ENCODE assay signal across 8 cellular contexts in the genomic region with DNA sequence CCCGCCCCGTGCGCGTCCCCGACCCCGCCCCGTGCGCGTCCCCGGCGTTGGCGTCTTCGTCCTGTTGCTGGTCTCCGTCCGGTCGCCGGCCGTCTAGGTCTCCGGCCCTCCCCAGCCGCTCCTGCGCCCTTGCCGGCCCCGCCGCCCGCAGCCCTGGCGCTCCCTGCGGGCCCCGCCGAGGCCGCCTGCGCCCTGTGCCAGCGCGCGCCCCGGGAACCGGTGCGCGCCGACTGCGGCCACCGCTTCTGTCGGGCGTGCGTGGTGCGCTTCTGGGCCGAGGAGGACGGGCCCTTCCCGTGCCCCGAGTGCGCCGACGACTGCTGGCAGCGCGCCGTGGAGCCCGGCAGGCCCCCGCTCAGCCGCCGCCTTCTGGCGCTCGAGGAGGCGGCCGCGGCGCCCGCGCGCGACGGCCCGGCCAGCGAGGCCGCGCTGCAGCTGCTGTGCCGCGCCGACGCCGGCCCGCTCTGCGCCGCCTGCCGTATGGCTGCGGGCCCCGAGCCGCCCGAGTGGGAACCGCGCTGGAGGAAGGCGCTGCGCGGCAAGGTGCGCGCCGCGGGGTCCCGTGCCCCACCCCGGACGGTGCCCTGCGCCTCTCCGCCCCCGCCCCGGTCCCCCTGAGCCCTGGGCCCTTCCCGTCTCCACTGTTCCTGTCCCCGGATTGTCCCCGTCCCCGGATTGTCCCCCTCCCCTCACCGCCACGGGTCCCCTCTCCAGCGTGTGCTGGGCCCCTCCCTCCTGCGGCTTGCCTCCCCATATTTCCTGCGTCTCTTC. TPM values are rescaled to one million over a fixed set of nuclear protein-coding genes. Genes with fewer than 3 reads are reported as not detected.
DNase-seq lines count a peak whose midpoint lies in the region; ATAC-seq and TF ChIP-seq lines count a peak whose summit lies in the region.

TSS of gene RNF187 (plus strand) at position 47 of the 771 bp plus-strand sequence.

- H3K4me1 ChIP-seq in PC-3 (ENCODE audit: insufficient read depth, low read length) (peaks cover 22% of the 10 kb centered on the region), adipocyte (ENCODE audit: control insufficient read depth, insufficient read depth, low read length) (peaks cover 29% of the 10 kb centered on the region), sigmoid colon (peaks cover 4 to 40% (median 29%) of the 10 kb centered on the region in 4 donors)

- H3K27me3 ChIP-seq in PC-3 (ENCODE audit: low read length) (no peaks in the 10 kb centered on the region), adipocyte (replicated peaks; ENCODE audit: control insufficient read depth, insufficient read depth, low read length) (no peaks in the 10 kb centered on the region), sigmoid colon (no peaks in the 10 kb centered on the region)

- no peak for TF ChIP-seq POLR2A in sigmoid colon (IDR thresholded peaks at IDR 0.05)

- peak within 1 kb of the TSS; percentile 76 for H3K4me3 ChIP-seq in PC-3 (ENCODE audit: low read length)
- peak within 1 kb of the TSS; percentile 89 for H3K4me3 ChIP-seq in adipocyte (ENCODE audit: low read length)
- H3K4me3 ChIP-seq in sigmoid colon: peak within 1 kb of the TSS; percentile 50 to 86 (median 73)

- ATAC-seq in HG02884 (IDR thresholded peaks at IDR 0.05; ENCODE audit: unreplicated experiment) (peak; percentile 25), PC-3 (peak; percentile 67)

- H3K9me3 ChIP-seq in PC-3 (ENCODE audit: low read length) (no peaks in the 10 kb centered on the region), adipocyte (ENCODE audit: control insufficient read depth, low read length) (no peaks in the 10 kb centered on the region), sigmoid colon (no peaks in the 10 kb centered on the region)

- TF ChIP-seq CTCF in PC-3 (conservative IDR thresholded peaks at IDR 0.05; ENCODE audit: low read depth, low read length) (no peak), sigmoid colon (IDR thresholded peaks at IDR 0.05) (no peak)

- intact Hi-C loops in PC-3 (cut with micrococcal nuclease): loop anchor here (1.0 kb wide), 1 partner anchor 28 kb away; no protein-coding TSS in a partner anchor
- intact Hi-C loops in sigmoid colon (cut with DNase I): loop anchor here (1.0 to 10.0 kb wide), 3 partner anchors 81 to 405 kb away; partner anchors contain the start of genes ARF1 and TRIM11

- peak within 1 kb of the TSS; percentile 99 for H2AFZ ChIP-seq in PC-3 (ENCODE audit: low read length)

- H3K27ac ChIP-seq in PC-3 (ENCODE audit: low read length) (peak within 1 kb of the TSS; percentile 91), sigmoid colon (peak within 1 kb of the TSS; percentile 96 to 99 (median 96))

- no peak for TF ChIP-seq EP300 in sigmoid colon (IDR thresholded peaks at IDR 0.05)

- peaks cover 14% of the 10 kb centered on the region for H3K36me3 ChIP-seq in PC-3 (ENCODE audit: low read depth, low read length)
- peaks cover 26% of the 10 kb centered on the region for H3K36me3 ChIP-seq in adipocyte (ENCODE audit: control insufficient read depth, insufficient read depth, low read length, severe bottlenecking)
- H3K36me3 ChIP-seq in sigmoid colon: peaks cover 0 to 22% (median 5%) of the 10 kb centered on the region in 4 donors

- CTCF ChIA-PET in PC-3 (lab: Charles Lee): no interaction called here

- peak within 1 kb of the TSS; percentile 87 for H3K4me2 ChIP-seq in PC-3 (ENCODE audit: low read length)

- POLR2A ChIA-PET in PC-3 (lab: Charles Lee; ENCODE audit: unreplicated experiment): interaction anchor here (0.5 kb wide), 1 partner anchor 29 kb away, joined by 12 read pairs; no protein-coding TSS in a partner anchor

- BruUV-seq in PC-3 (replicated peaks; lab: Mats Ljungman, UMichigan): no TSS peak

- H3K9ac ChIP-seq in PC-3 (ENCODE audit: low read length) (peak within 1 kb of the TSS; percentile 85), adipocyte (ENCODE audit: low read length) (peak within 1 kb of the TSS; percentile 96)

- H4K20me1 ChIP-seq in PC-3 (ENCODE audit: low read length): no peaks in the 10 kb centered on the region

- peaks cover 25% of the 10 kb centered on the region for H3K79me2 ChIP-seq in PC-3 (ENCODE audit: low read length)

- peaks cover 5% of the 10 kb centered on the region for H3F3A ChIP-seq in PC-3 (ENCODE audit: low read length, unreplicated experiment)

- WGBS in sigmoid colon, 2 donors: 1% methylated on average over 112 of the region's 112 CpGs

- no peaks in the 10 kb centered on the region for H3K9me2 ChIP-seq in PC-3 (replicated peaks; ENCODE audit: low read length)

- peak; percentile 8 for DNase-seq in NOMO-1 treated with dmso at 0.1 percent for 144 hours (lab: John Stamatoyannopoulos, UW; ENCODE audit: unreplicated experiment)
- no peak for DNase-seq in NOMO-1 (lab: John Stamatoyannopoulos, UW; ENCODE audit: unreplicated experiment in 2 of 2)
- peak; percentile 27 for DNase-seq in PC-3
- peak; percentile 90 for DNase-seq in adipocyte (ENCODE audit: low read depth)
- DNase-seq in hepatic stellate cell (ENCODE audit: low spot score): peak; percentile 94
- DNase-seq in sigmoid colon: peak; percentile 93
- DNase-seq in GF-D8 (lab: John Stamatoyannopoulos, UW): no peak

RNA-seq across cellular contexts. Expression of gene RNF187, which starts in this region (rescaled TPM):
- total RNA-seq in PC-3 (2014; rRNA removed) (97.7 and 157 TPM in 2 replicates), sigmoid colon (10 to 100 TPM; 17.3 to 24.4 (median 22.6) TPM)
- polyA plus RNA-seq in sigmoid colon: 10 to 100 TPM; 23.4 to 39.8 (median 28.2) TPM

Comparison
In these comparisons a context has a peak if more than half of its experiments do, and no peak if none do; other contexts are left out.
1. DNase-seq: peak in NOMO-1 treated with dmso at 0.1 percent for 144 hours (single experiment), PC-3 (single experiment), adipocyte (single experiment), hepatic stellate cell (single experiment) and sigmoid colon (single experiment); none in NOMO-1 (0 of 2) and GF-D8 (single experiment).
2. Peak in every context shown above with its lines, with median percentiles within 50 percentile points of each other: H3K4me3 ChIP-seq.